In the genomic region with DNA sequence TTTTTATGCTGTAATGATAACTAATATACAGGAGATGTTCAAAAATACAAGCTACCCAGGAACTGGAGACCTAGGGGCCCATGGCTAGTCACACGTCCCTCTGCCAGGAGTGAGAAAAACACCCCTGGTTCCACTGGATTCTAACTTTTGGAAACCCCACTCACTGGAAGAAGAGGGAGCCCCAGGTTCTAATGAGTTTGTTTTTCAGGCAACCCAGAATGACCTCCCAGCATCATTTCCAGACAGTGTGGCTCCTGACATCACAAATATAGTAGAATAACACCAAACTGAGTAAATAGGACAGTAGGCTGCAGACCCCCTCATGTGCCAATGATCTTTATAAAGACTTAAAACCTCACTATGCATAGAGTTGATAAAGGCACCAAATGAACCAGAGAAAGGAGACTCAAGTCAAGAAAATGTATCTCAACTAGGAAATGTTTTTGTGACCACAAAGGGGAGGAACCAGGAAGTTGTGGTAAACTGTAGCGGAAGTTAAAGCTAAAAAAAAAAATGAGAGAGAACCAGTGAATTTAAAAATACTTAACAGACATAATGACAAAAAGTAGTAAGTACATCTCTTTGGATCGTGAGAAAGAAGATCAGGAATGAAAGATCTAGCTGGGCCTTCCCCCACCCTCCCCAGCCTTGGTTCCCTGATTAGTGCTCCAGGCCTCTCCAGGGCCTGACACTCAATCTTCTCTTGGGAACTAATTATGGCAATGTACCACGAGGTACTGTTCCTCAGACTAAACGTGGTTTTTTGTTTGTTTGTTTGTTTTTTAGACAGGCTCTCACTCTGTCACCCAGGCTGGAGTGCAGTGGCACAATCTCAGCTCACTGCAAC, we compare ENCODE assay signal across 8 cellular contexts. TPM values are rescaled to one million over a fixed set of nuclear protein-coding genes. Genes with fewer than 3 reads are reported as not detected.
DNase-seq lines count a peak whose midpoint lies in the region; ATAC-seq and TF ChIP-seq lines count a peak whose summit lies in the region.

No MANE protein-coding gene starts in this region.

- H3K27ac ChIP-seq in BLaER1 = peak overlapping the region; percentile 93
- H3K27ac ChIP-seq in Peyer's patch = peak overlapping the region; percentile 55 to 85 (median 67)

- ATAC-seq in GM21528 (IDR thresholded peaks at IDR 0.05; ENCODE audit: low FRiP score, unreplicated experiment) (peak; percentile 57), GM18858 (IDR thresholded peaks at IDR 0.05; ENCODE audit: unreplicated experiment) (no peak), GM21526 (IDR thresholded peaks at IDR 0.05; ENCODE audit: low FRiP score, unreplicated experiment) (no peak)

- H4K20me1 ChIP-seq in BLaER1 = no peaks in the 10 kb centered on the region

- TF ChIP-seq CTCF in Peyer's patch (IDR thresholded peaks at IDR 0.05) (no peak), fibroblast of pulmonary artery (IDR thresholded peaks at IDR 0.05; ENCODE audit: low read length, missing control alignments) (no peak)

- H3K27me3 ChIP-seq in BLaER1 = no peaks in the 10 kb centered on the region
- no peaks in the 10 kb centered on the region for H3K27me3 ChIP-seq in Peyer's patch

- H3K4me2 ChIP-seq in BLaER1 = peak overlapping the region; percentile 81

- H3K36me3 ChIP-seq in BLaER1 (no peaks in the 10 kb centered on the region), Peyer's patch (no peaks in the 10 kb centered on the region)

- H3K9me3 ChIP-seq in BLaER1 = no peaks in the 10 kb centered on the region
- H3K9me3 ChIP-seq in Peyer's patch = no peaks in the 10 kb centered on the region

- H3K4me1 ChIP-seq in BLaER1 (peaks cover 85% of the 10 kb centered on the region), Peyer's patch (peaks cover 0 to 24% (median 4%) of the 10 kb centered on the region in 4 donors)

- H3K4me3 ChIP-seq in BLaER1 (peak overlapping the region; percentile 48), Peyer's patch (peak overlapping the region in 1 of 4 donors; percentile 7), fibroblast of pulmonary artery (replicated peaks; ENCODE audit: low read depth, low read length) (no peak overlapping the region)

- peak overlapping the region; percentile 73 for H3K9ac ChIP-seq in BLaER1

- no peak for TF ChIP-seq POLR2A in Peyer's patch (IDR thresholded peaks at IDR 0.05)

- peak in 1 of 3 donors; percentile 52 for DNase-seq in Peyer's patch
- DNase-seq in fibroblast of pulmonary artery (ENCODE audit: low read depth) = peak; percentile 74
- DNase-seq in NCI-H187 (lab: John Stamatoyannopoulos, UW) = no peak
- DNase-seq in stimulated activated CD4-positive, alpha-beta T cell treated with anti-CD3 and anti-CD28 coated beads, Interleukin-2, amount 100 ng/mL, for 48 hours = no peak

RNA-seq across cellular contexts. Expression of a gene that starts 19.8 kb away (rescaled TPM):
- total RNA-seq in Peyer's patch = 100 to 1,000 TPM; 313 to 404 (median 383) TPM

RNA-seq across cellular contexts. Expression of a gene that starts 47.2 kb away (rescaled TPM):
- total RNA-seq in Peyer's patch = 10 to 100 TPM; 26.6 to 40.4 (median 33.8) TPM

RNA-seq across cellular contexts. Expression of a gene that starts 48.0 kb away (rescaled TPM):
- total RNA-seq in Peyer's patch = 1 to 10 TPM; 1.7 to 9.0 (median 4.8) TPM
